Comparison of ENCODE assay signal across 8 cellular contexts in genomic region chr2:172484253-172484652, GRCh38. TPM values are rescaled to one million over a fixed set of nuclear protein-coding genes. Genes with fewer than 3 reads are reported as not detected.
A peak's percentile ranks its signal among the peaks of the same experiment; 100 is the strongest.
DNase-seq lines count a peak whose midpoint lies in the region; ATAC-seq and TF ChIP-seq lines count a peak whose summit lies in the region.

No MANE protein-coding gene starts in this region.

- H3K4me3 ChIP-seq in liver (ENCODE audit: low read depth in 1 of 3, low read length in 3 of 3) = no peak overlapping the region

- no peak overlapping the region for H3K4me3 Mint-ChIP-seq in activated T-helper 17 cell treated with anti-CD3 and anti-CD28 coated beads, Interleukin-2, amount 50 U/mL, for 72 hours

- no peaks in the 10 kb centered on the region for H3K4me1 ChIP-seq in liver (ENCODE audit: control insufficient read depth in 4 of 4, insufficient read depth in 4 of 4, low read length in 3 of 4)

- H3K27me3 Mint-ChIP-seq in activated T-helper 17 cell treated with anti-CD3 and anti-CD28 coated beads, Interleukin-2, amount 50 U/mL, for 72 hours = no peaks in the 10 kb centered on the region

- peaks cover 2 to 15% (median 13%) of the 10 kb centered on the region in 4 donors for H3K36me3 ChIP-seq in liver (ENCODE audit: control insufficient read depth in 4 of 4, insufficient read depth in 3 of 4, low read depth in 1 of 4, low read length in 3 of 4)

- no peak overlapping the region for H3K9ac ChIP-seq in liver (ENCODE audit: low read depth in 1 of 2, low read length in 2 of 2)

- DNase-seq in DMS53 (lab: John Stamatoyannopoulos, UW) = peak; percentile 54
- no peak for DNase-seq in activated CD4-positive, CD25-positive, alpha-beta regulatory T cell (lab: John Stamatoyannopoulos, UW)
- DNase-seq in Ammon's horn (ENCODE audit: low spot score) = no peak
- no peak for DNase-seq in kidney glomerular epithelial cell (lab: John Stamatoyannopoulos, UW)

- peaks cover 16% of the 10 kb centered on the region for H3K4me1 Mint-ChIP-seq in activated T-helper 17 cell treated with anti-CD3 and anti-CD28 coated beads, Interleukin-2, amount 50 U/mL, for 72 hours

- TF ChIP-seq RAD21 in liver (IDR thresholded peaks at IDR 0.05) = peak; percentile 68 to 72

- no peaks in the 10 kb centered on the region for H3K9me3 ChIP-seq in liver (ENCODE audit: control insufficient read depth in 4 of 4, low read length in 3 of 4)

- H3K27ac Mint-ChIP-seq in activated T-helper 17 cell treated with anti-CD3 and anti-CD28 coated beads, Interleukin-2, amount 50 U/mL, for 72 hours = peak overlapping the region; percentile 47

- H3K27me3 ChIP-seq in liver (ENCODE audit: control insufficient read depth in 4 of 4, insufficient read depth in 4 of 4, low read length in 3 of 4) = no peaks in the 10 kb centered on the region

- peak; percentile 19 for TF ChIP-seq CTCF in liver (IDR thresholded peaks at IDR 0.05; ENCODE audit: low read depth, low read length, missing input control)

- no peaks in the 10 kb centered on the region for H3K9me3 Mint-ChIP-seq in activated T-helper 17 cell treated with anti-CD3 and anti-CD28 coated beads, Interleukin-2, amount 50 U/mL, for 72 hours

- peaks cover 91% of the 10 kb centered on the region for H3K36me3 Mint-ChIP-seq in activated T-helper 17 cell treated with anti-CD3 and anti-CD28 coated beads, Interleukin-2, amount 50 U/mL, for 72 hours (ENCODE audit: low read depth)

- peak; percentile 25 for ATAC-seq in HG03280 (IDR thresholded peaks at IDR 0.05; ENCODE audit: unreplicated experiment)
- ATAC-seq in activated T-helper 17 cell treated with anti-CD3 and anti-CD28 coated beads, Interleukin-2, amount 50 U/mL, for 72 hours (replicated peaks) = no peak
- ATAC-seq in HG03354 (IDR thresholded peaks at IDR 0.05; ENCODE audit: poor library complexity, severe bottlenecking, unreplicated experiment) = no peak

- no peak overlapping the region for H3K27ac ChIP-seq in liver (ENCODE audit: low read depth in 1 of 2, low read length in 2 of 2)

- 60% methylated on average over 4 of the region's 4 CpGs for WGBS in liver

TF ChIP-seq in liver, 16 proteins besides CTCF, POLR2A, EP300 and RAD21:
- no peak for TF ChIP-seq SP1 (IDR thresholded peaks at IDR 0.05)
- TF ChIP-seq GABPA (IDR thresholded peaks at IDR 0.05 in 1 of 2, conservative IDR thresholded peaks at IDR 0.05 in 1 of 2) = no peak

RNA-seq across cellular contexts. Expression of gene ITGA6, which starts 56.9 kb away (rescaled TPM):
- total RNA-seq in activated T-helper 17 cell treated with anti-CD3 and anti-CD28 coated beads, Interleukin-2, amount 50 U/mL, for 72 hours = 1 to 10 TPM; 2.2 to 4.9 TPM
- 10 to 100 TPM; 15.6 to 21.6 TPM for total RNA-seq in liver
- polyA plus RNA-seq in liver = 1 to 10 TPM; 5.8 to 7.3 TPM
